ENCODE assay signal across 2 cellular contexts in the genomic region with DNA sequence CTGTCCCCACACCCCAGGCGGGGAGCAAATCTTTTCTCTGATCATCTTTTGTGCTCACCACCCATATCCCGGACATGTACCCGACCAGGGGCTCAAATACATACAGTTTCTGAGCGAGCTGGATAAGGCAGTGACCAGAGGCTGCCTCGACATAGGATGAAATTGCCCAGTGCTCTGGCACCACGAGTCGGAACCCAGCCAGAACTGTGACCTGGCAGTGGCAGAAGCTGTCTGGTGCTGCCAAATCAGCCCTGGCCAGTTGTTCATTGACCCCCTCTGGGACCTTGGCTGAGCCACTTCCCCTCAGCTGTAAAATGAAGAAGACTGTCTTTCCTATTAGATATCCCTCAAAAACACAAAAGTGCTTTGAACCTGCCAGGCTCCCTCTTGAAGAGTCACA.
DNase-seq lines count a peak whose midpoint lies in the region; ATAC-seq and TF ChIP-seq lines count a peak whose summit lies in the region.
"Not testable (repeated sequence)": the region's sequence is repeated elsewhere in the genome, so short reads cannot be mapped to it uniquely, and the experiment has no call there.

No MANE protein-coding gene starts in this region.

- intact Hi-C loops in right lobe of liver (cut with DNase I) = not testable (repeated sequence)

- not testable (repeated sequence) for H3K9me3 ChIP-seq in right lobe of liver

- TF ChIP-seq POLR2A in right lobe of liver (IDR thresholded peaks at IDR 0.05) = not testable (repeated sequence)

- not testable (repeated sequence) for H3K27me3 ChIP-seq in right lobe of liver

- H3K4me1 ChIP-seq in right lobe of liver = not testable (repeated sequence)

- H3K36me3 ChIP-seq in right lobe of liver = not testable (repeated sequence)

- peak; percentile 88 for ATAC-seq in left lobe of liver
- ATAC-seq in right lobe of liver = peak; percentile 38 to 82 (median 52)

- not testable (repeated sequence) for H3K27ac ChIP-seq in right lobe of liver

- 70% methylated on average over 2 of the region's 7 CpGs for WGBS in right lobe of liver (ENCODE audit: insufficient coverage, low coverage, low lambda C conversion rate, missing lambda C conversion rate)

- H3K4me3 ChIP-seq in right lobe of liver = not testable (repeated sequence)

- DNase-seq in left lobe of liver (ENCODE audit: low spot score) = peak; percentile 62
- peak; percentile 29 to 68 (median 63) for DNase-seq in right lobe of liver

- not testable (repeated sequence) for TF ChIP-seq CTCF in right lobe of liver (IDR thresholded peaks at IDR 0.05)
